ENCODE assay signal across 1 cellular context in the genomic region with DNA sequence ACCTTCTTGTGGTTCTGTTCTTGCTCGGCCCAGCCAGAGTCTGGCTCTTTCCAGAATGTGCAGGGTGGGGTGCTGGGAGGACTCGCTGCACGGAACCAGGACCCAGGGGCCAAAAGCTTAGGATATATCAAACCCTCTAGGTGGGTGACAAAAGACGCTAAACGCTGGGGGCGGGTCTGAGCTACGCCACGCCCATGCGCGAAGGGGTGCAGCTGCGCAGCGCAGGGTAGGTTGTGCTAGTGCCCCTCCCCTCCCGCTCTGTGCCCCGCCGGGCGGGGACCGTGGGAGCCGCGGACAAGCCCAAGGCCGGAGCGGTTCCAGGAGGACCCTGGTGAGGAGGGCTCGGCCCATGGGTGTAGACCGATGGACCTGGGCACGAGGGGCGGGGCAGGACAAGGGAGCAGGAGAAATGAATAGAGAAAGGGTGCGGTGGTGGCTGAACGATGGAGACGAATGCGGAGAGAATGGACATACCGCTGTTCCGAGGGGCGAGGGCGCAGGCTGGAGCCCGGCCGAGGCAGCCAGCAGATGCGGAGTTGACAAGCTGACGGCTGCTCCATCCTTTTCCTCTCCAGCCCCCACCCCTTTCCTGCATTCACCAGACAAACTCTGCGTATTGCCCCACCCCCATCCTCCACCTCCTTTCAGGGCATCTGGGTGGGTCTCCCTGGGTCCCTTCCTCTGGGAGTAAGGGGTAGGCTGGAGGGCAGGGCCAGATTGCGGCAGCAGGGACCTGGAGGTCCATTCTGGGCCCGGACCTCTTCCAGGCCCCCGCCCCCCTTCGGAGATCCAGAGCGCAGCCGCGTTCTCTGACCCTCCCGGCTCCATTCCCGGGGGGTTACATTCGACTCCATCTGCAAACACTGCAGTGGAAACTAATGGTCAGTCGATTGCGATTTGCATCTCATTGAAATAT.
TF ChIP-seq lines count a peak whose summit lies in the region.

A gene with protein sequence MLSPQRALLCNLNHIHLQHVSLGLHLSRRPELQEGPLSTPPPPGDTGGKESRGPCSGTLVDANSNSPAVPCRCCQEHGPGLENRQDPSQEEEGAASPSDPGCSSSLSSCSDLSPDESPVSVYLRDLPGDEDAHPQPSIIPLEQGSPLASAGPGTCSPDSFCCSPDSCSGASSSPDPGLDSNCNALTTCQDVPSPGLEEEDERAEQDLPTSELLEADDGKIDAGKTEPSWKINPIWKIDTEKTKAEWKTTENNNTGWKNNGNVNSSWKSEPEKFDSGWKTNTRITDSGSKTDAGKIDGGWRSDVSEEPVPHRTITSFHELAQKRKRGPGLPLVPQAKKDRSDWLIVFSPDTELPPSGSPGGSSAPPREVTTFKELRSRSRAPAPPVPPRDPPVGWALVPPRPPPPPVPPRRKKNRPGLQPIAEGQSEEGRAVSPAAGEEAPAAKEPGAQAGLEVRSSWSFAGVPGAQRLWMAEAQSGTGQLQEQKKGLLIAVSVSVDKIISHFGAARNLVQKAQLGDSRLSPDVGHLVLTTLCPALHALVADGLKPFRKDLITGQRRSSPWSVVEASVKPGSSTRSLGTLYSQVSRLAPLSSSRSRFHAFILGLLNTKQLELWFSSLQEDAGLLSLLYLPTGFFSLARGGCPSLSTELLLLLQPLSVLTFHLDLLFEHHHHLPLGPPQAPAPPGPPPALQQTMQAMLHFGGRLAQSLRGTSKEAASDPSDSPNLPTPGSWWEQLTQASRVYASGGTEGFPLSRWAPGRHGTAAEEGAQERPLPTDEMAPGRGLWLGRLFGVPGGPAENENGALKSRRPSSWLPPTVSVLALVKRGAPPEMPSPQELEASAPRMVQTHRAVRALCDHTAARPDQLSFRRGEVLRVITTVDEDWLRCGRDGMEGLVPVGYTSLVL (plus strand): TSS at position 234 of the 916 bp plus-strand sequence. CDS start 880 bp downstream, outside the sequence.

TF ChIP-seq in K562, 482 proteins besides CTCF, POLR2A, EP300 and RAD21 (continued from another document and continues in another):
- TF ChIP-seq, protein P1, sequence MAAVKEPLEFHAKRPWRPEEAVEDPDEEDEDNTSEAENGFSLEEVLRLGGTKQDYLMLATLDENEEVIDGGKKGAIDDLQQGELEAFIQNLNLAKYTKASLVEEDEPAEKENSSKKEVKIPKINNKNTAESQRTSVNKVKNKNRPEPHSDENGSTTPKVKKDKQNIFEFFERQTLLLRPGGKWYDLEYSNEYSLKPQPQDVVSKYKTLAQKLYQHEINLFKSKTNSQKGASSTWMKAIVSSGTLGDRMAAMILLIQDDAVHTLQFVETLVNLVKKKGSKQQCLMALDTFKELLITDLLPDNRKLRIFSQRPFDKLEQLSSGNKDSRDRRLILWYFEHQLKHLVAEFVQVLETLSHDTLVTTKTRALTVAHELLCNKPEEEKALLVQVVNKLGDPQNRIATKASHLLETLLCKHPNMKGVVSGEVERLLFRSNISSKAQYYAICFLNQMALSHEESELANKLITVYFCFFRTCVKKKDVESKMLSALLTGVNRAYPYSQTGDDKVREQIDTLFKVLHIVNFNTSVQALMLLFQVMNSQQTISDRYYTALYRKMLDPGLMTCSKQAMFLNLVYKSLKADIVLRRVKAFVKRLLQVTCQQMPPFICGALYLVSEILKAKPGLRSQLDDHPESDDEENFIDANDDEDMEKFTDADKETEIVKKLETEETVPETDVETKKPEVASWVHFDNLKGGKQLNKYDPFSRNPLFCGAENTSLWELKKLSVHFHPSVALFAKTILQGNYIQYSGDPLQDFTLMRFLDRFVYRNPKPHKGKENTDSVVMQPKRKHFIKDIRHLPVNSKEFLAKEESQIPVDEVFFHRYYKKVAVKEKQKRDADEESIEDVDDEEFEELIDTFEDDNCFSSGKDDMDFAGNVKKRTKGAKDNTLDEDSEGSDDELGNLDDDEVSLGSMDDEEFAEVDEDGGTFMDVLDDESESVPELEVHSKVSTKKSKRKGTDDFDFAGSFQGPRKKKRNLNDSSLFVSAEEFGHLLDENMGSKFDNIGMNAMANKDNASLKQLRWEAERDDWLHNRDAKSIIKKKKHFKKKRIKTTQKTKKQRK (IDR thresholded peaks at IDR 0.05; ENCODE audit: borderline replicate concordance, low read depth, low read length) = no peak
- TF ChIP-seq ZNF239 (CRISPR knock-in tag; IDR thresholded peaks at IDR 0.05) (no peak), DDX20 (tag; IDR thresholded peaks at IDR 0.05; ENCODE audit: low read depth) (no peak), EWSR1 (IDR thresholded peaks at IDR 0.05; ENCODE audit: borderline replicate concordance, low read depth, partially characterized antibody) (no peak), CSDE1 (IDR thresholded peaks at IDR 0.05) (no peak), THRAP3 (IDR thresholded peaks at IDR 0.05; ENCODE audit: borderline replicate concordance) (no peak), RB1 (IDR thresholded peaks at IDR 0.05; ENCODE audit: low read depth) (0 out of 2 replicates have a peak, but pooled peaks have one; percentile 7), ZNF584 (CRISPR knock-in tag; IDR thresholded peaks at IDR 0.05; ENCODE audit: low read depth) (no peak), DMBX1 (CRISPR knock-in tag; IDR thresholded peaks at IDR 0.05; ENCODE audit: borderline replicate concordance) (no peak), TAF9B (IDR thresholded peaks at IDR 0.05; ENCODE audit: partially characterized antibody) (no peak), MEIS2 (IDR thresholded peaks at IDR 0.05; ENCODE audit: partially characterized antibody) (peak; percentile 57), SMARCB1 (IDR thresholded peaks at IDR 0.05; ENCODE audit: insufficient read length, low read depth) (no peak), POLR2B (IDR thresholded peaks at IDR 0.05; ENCODE audit: low read depth, partially characterized antibody) (no peak), JUND (IDR thresholded peaks at IDR 0.05; ENCODE audit: borderline replicate concordance, low read depth, low read length) (no peak), JUND (tag; IDR thresholded peaks at IDR 0.05; ENCODE audit: borderline replicate concordance, low read depth, low read length) (no peak), NRF1 (conservative IDR thresholded peaks at IDR 0.05 in 1 of 2, IDR thresholded peaks at IDR 0.05 in 1 of 2) (peak; percentile 92 to 93), MYC (IDR thresholded peaks at IDR 0.05; ENCODE audit: low read depth, low read length) (peak; percentile 46; the same call in 1 of the 2 replicates), MYC (CRISPR knock-in tag; IDR thresholded peaks at IDR 0.05; ENCODE audit: borderline replicate concordance, low read depth) (no peak), POLR2AphosphoS5 (IDR thresholded peaks at IDR 0.05; ENCODE audit: control insufficient read depth, insufficient read depth, low read depth, low read length) (no peak; the same call in 1 of the 2 replicates), ZNF830 (CRISPR knock-in tag; IDR thresholded peaks at IDR 0.05) (no peak)
- TF ChIP-seq, protein P2, sequence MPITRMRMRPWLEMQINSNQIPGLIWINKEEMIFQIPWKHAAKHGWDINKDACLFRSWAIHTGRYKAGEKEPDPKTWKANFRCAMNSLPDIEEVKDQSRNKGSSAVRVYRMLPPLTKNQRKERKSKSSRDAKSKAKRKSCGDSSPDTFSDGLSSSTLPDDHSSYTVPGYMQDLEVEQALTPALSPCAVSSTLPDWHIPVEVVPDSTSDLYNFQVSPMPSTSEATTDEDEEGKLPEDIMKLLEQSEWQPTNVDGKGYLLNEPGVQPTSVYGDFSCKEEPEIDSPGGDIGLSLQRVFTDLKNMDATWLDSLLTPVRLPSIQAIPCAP (CRISPR knock-in tag; IDR thresholded peaks at IDR 0.05; ENCODE audit: borderline replicate concordance) = no peak
- TF ChIP-seq, protein P3, sequence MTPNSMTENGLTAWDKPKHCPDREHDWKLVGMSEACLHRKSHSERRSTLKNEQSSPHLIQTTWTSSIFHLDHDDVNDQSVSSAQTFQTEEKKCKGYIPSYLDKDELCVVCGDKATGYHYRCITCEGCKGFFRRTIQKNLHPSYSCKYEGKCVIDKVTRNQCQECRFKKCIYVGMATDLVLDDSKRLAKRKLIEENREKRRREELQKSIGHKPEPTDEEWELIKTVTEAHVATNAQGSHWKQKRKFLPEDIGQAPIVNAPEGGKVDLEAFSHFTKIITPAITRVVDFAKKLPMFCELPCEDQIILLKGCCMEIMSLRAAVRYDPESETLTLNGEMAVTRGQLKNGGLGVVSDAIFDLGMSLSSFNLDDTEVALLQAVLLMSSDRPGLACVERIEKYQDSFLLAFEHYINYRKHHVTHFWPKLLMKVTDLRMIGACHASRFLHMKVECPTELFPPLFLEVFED (CRISPR knock-in tag; conservative IDR thresholded peaks at IDR 0.05) = no peak
- TF ChIP-seq, protein P4, sequence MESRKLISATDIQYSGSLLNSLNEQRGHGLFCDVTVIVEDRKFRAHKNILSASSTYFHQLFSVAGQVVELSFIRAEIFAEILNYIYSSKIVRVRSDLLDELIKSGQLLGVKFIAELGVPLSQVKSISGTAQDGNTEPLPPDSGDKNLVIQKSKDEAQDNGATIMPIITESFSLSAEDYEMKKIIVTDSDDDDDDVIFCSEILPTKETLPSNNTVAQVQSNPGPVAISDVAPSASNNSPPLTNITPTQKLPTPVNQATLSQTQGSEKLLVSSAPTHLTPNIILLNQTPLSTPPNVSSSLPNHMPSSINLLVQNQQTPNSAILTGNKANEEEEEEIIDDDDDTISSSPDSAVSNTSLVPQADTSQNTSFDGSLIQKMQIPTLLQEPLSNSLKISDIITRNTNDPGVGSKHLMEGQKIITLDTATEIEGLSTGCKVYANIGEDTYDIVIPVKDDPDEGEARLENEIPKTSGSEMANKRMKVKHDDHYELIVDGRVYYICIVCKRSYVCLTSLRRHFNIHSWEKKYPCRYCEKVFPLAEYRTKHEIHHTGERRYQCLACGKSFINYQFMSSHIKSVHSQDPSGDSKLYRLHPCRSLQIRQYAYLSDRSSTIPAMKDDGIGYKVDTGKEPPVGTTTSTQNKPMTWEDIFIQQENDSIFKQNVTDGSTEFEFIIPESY (CRISPR knock-in tag; IDR thresholded peaks at IDR 0.05) = peak; percentile 95
- TF ChIP-seq, protein P5, sequence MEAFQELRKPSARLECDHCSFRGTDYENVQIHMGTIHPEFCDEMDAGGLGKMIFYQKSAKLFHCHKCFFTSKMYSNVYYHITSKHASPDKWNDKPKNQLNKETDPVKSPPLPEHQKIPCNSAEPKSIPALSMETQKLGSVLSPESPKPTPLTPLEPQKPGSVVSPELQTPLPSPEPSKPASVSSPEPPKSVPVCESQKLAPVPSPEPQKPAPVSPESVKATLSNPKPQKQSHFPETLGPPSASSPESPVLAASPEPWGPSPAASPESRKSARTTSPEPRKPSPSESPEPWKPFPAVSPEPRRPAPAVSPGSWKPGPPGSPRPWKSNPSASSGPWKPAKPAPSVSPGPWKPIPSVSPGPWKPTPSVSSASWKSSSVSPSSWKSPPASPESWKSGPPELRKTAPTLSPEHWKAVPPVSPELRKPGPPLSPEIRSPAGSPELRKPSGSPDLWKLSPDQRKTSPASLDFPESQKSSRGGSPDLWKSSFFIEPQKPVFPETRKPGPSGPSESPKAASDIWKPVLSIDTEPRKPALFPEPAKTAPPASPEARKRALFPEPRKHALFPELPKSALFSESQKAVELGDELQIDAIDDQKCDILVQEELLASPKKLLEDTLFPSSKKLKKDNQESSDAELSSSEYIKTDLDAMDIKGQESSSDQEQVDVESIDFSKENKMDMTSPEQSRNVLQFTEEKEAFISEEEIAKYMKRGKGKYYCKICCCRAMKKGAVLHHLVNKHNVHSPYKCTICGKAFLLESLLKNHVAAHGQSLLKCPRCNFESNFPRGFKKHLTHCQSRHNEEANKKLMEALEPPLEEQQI (IDR thresholded peaks at IDR 0.05) = no peak
